17 cellular contexts compared by ENCODE assay signal in genomic region chr3:186287723-186288122, GRCh38.
A peak's percentile ranks its signal among the peaks of the same experiment; 100 is the strongest.
DNase-seq lines count a peak whose midpoint lies in the region; ATAC-seq and TF ChIP-seq lines count a peak whose summit lies in the region.
"Had no signal": no experiment of that assay in that cellular context is flagged by ENCODE, and none has a peak within 500 bp of the region (broad histone marks: within the 10 kb centered on the region; RNA-seq: fewer than 3 reads in every experiment).

No MANE protein-coding gene starts in this region.

- peaks cover 9% of the 10 kb centered on the region for H3K4me1 ChIP-seq in suprapubic skin

- no peaks in the 10 kb centered on the region for H3K27me3 ChIP-seq in suprapubic skin
- H3K27me3 ChIP-seq: BLaER1 treated with 17β-estradiol and CSF1 and Interleukin-3, amounts not matched to agents 10 nM and 100 nM; ovary; vagina had no signal

- H3K36me3 ChIP-seq in suprapubic skin = no peaks in the 10 kb centered on the region
- H3K36me3 ChIP-seq: BLaER1 treated with 17β-estradiol and CSF1 and Interleukin-3, amounts not matched to agents 10 nM and 100 nM; ovary; vagina had no signal

- TF ChIP-seq POLR2A in suprapubic skin (IDR thresholded peaks at IDR 0.05) = no peak

- H3K27ac ChIP-seq in suprapubic skin = no peak overlapping the region
- H3K27ac ChIP-seq: BLaER1 treated with 17β-estradiol and CSF1 and Interleukin-3, amounts not matched to agents 10 nM and 100 nM; ovary; vagina had no signal

- no peaks in the 10 kb centered on the region for H3K9me3 ChIP-seq in suprapubic skin
- H3K9me3 ChIP-seq: BLaER1 treated with 17β-estradiol and CSF1 and Interleukin-3, amounts not matched to agents 10 nM and 100 nM; ovary; vagina had no signal

- TF ChIP-seq EP300 in suprapubic skin (IDR thresholded peaks at IDR 0.05) = no peak

- no peak for TF ChIP-seq CTCF in AG09319 (IDR thresholded peaks at IDR 0.05; ENCODE audit: low read depth, low read length)
- TF ChIP-seq CTCF in epithelial cell of esophagus (IDR thresholded peaks at IDR 0.05; ENCODE audit: insufficient read depth, low read depth, low read length, missing control alignments) = no peak
- TF ChIP-seq CTCF in omental fat pad (IDR thresholded peaks at IDR 0.05) = no peak
- no peak for TF ChIP-seq CTCF in suprapubic skin (IDR thresholded peaks at IDR 0.05)

- DNase-seq in AG09319 (ENCODE audit: extremely low read depth, low read depth) = peak; percentile 52
- peak; percentile 9 for DNase-seq in NCI-H226
- peak; percentile 15 for DNase-seq in epithelial cell of esophagus (ENCODE audit: low read depth)
- no peak for DNase-seq in omental fat pad (ENCODE audit: low spot score)
- no peak for DNase-seq in NCI-H774 (lab: John Stamatoyannopoulos, UW)
- no peak for DNase-seq in activated CD4-positive, alpha-beta T cell treated with anti-CD3 and anti-CD28 coated beads for 4 hours
- DNase-seq in suprapubic skin (ENCODE audit: low spot score in 2 of 2) = no peak
- DNase-seq: activated T-cell treated with anti-CD3 and anti-CD28 coated beads, Interleukin-2, amount 50 U/mL, for 24 hours; amygdala; NCI-H1417 treated with DMSO at 0.1 percent for 48 hours; NCI-H524 treated with DMSO at 0.1 percent for 48 hours; ovary; RPMI8226; stimulated activated CD4-positive, alpha-beta T cell treated with anti-CD3 and anti-CD28 coated beads, Interleukin-2, amount 100 ng/mL, for 24 hours had no signal

- peak; percentile 51 for ATAC-seq in omental fat pad (ENCODE audit: low FRiP score)
- no peak for ATAC-seq in GM18517 (IDR thresholded peaks at IDR 0.05; ENCODE audit: unreplicated experiment)

- H3K4me3 ChIP-seq in epithelial cell of esophagus (ENCODE audit: low read length) (no peak overlapping the region), suprapubic skin (no peak overlapping the region)
- H3K4me3 ChIP-seq: BLaER1 treated with 17β-estradiol and CSF1 and Interleukin-3, amounts not matched to agents 10 nM and 100 nM; ovary; vagina had no signal

Comparison
In these comparisons a context has a peak if more than half of its experiments do, and no peak if none do; other contexts are left out.
1. DNase-seq: peak in AG09319 (single experiment), NCI-H226 (single experiment) and epithelial cell of esophagus (single experiment); none in omental fat pad (single experiment), NCI-H774 (single experiment), activated CD4-positive, alpha-beta T cell treated with anti-CD3 and anti-CD28 coated beads for 4 hours (0 of 2) and suprapubic skin (0 of 2).